In the genomic region with DNA sequence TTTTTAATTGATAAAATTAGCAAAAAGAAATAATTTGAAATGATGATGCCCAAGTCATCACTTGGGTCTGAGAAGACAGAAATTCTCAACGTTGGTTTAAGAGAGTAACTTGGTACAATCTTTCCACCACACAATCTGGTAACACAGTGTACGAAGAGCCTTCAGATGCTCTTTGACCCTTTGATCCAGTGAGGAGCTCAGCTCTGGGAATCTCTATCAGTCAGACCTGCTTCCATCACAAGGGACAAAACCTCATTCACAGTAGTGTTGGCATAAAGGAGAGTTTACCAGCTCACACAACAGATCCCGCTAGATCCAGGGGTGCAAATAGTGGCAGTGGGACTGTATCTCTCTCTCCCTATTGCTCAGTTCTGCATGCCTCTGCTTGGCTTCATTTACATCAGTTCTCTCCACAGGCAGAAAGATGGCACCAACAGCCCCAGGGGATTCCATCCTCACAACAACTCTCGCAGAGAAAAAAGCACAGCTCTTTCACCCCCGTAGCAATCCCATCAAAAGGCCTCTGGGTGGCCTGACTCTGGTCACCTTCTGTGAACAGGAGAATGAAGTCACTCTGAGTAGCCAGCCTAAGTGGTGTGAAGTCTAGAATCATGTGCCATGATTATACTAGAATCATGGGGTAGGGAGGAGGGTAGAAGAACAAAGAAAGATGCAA, we compare ENCODE assay signal across 1 cellular context.
TF ChIP-seq lines count a peak whose summit lies in the region.

No MANE protein-coding gene starts in this region.

TF ChIP-seq in GM23338, 12 proteins besides CTCF, POLR2A, EP300 and RAD21 (continued from another document):
- TF ChIP-seq, protein P1, sequence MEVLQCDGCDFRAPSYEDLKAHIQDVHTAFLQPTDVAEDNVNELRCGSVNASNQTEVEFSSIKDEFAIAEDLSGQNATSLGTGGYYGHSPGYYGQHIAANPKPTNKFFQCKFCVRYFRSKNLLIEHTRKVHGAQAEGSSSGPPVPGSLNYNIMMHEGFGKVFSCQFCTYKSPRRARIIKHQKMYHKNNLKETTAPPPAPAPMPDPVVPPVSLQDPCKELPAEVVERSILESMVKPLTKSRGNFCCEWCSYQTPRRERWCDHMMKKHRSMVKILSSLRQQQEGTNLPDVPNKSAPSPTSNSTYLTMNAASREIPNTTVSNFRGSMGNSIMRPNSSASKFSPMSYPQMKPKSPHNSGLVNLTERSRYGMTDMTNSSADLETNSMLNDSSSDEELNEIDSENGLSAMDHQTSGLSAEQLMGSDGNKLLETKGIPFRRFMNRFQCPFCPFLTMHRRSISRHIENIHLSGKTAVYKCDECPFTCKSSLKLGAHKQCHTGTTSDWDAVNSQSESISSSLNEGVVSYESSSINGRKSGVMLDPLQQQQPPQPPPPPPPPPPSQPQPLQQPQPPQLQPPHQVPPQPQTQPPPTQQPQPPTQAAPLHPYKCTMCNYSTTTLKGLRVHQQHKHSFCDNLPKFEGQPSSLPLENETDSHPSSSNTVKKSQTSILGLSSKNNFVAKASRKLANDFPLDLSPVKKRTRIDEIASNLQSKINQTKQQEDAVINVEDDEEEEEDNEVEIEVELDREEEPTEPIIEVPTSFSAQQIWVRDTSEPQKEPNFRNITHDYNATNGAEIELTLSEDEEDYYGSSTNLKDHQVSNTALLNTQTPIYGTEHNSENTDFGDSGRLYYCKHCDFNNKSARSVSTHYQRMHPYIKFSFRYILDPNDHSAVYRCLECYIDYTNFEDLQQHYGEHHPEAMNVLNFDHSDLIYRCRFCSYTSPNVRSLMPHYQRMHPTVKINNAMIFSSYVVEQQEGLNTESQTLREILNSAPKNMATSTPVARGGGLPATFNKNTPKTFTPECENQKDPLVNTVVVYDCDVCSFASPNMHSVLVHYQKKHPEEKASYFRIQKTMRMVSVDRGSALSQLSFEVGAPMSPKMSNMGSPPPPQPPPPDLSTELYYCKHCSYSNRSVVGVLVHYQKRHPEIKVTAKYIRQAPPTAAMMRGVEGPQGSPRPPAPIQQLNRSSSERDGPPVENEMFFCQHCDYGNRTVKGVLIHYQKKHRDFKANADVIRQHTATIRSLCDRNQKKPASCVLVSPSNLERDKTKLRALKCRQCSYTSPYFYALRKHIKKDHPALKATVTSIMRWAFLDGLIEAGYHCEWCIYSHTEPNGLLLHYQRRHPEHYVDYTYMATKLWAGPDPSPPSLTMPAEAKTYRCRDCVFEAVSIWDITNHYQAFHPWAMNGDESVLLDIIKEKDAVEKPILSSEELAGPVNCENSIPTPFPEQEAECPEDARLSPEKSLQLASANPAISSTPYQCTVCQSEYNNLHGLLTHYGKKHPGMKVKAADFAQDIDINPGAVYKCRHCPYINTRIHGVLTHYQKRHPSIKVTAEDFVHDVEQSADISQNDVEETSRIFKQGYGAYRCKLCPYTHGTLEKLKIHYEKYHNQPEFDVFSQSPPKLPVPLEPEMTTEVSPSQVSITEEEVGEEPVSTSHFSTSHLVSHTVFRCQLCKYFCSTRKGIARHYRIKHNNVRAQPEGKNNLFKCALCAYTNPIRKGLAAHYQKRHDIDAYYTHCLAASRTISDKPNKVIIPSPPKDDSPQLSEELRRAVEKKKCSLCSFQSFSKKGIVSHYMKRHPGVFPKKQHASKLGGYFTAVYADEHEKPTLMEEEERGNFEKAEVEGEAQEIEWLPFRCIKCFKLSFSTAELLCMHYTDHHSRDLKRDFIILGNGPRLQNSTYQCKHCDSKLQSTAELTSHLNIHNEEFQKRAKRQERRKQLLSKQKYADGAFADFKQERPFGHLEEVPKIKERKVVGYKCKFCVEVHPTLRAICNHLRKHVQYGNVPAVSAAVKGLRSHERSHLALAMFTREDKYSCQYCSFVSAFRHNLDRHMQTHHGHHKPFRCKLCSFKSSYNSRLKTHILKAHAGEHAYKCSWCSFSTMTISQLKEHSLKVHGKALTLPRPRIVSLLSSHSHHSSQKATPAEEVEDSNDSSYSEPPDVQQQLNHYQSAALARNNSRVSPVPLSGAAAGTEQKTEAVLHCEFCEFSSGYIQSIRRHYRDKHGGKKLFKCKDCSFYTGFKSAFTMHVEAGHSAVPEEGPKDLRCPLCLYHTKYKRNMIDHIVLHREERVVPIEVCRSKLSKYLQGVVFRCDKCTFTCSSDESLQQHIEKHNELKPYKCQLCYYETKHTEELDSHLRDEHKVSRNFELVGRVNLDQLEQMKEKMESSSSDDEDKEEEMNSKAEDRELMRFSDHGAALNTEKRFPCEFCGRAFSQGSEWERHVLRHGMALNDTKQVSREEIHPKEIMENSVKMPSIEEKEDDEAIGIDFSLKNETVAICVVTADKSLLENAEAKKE (CRISPR knock-in tag; IDR thresholded peaks at IDR 0.05): no peak; the same call in 1 of the 2 replicates
